In the genomic region with DNA sequence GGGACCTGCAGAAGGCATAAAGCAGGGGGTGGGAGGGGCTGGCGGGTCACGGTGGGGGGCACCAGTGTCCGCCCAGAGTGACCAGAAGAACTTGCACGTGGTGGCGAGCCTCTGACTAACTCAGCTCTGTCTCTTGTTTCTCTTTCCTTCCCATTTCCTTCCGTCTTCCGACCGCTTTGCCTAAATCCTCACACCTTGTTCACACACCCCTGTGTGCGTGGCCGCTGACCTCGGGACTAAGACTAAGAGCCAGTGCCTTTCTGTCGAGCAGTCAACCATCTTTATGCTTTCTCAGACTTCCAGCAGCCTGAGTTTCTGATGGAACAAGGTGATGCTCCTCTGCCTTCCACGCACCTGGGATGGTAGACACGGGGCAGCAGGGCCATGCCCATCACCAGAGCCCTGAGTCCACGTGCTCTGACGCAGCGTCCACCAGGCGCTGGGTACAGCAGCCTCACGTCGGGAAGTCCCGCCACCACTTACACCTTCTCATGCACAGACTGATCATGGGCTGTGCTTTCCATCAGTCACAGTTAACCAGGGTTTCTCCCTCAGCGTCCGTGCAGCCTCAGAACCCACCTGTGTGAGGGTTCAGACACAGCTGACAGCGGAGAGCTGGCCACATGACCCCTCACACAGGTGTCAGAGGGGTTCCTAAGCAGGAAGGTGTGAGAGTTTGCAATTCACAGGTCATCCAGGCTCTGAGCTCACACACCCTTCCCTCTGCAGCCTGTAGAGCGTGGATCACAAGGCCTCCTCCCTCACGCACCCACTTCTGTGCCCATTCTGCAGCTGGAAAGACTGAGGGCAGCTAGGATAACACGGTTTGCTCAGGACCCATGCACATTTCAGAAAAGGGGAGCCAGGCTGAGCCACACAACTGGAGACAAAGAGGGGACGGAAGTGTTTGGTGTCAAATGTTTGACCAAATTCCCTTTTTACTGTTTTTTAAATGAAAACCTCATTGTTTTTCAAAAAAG, we compare ENCODE assay signal across 19 cellular contexts.
"Had no signal": no experiment of that assay in that cellular context is flagged by ENCODE, and none has a peak within 500 bp of the region (broad histone marks: within the 10 kb centered on the region; RNA-seq: fewer than 3 reads in every experiment).

No MANE protein-coding gene starts in this region.

- H3K27me3 ChIP-seq: breast epithelium, esophagus muscularis mucosa, gastroesophageal sphincter had no signal

- H3K36me3 ChIP-seq: breast epithelium had no signal

- DNase-seq: activated B cell treated with CpG ODN at 0.5 μM for 24 hours; activated CD4-positive, alpha-beta T cell treated with anti-CD3 and anti-CD28 coated beads, Interleukin-2, amount 10 ng/mL, durations not matched to agents 24 days and 14 days; activated CD8-positive, alpha-beta T cell treated with anti-CD3 and anti-CD28 coated beads for 36 hours; activated naive CD4-positive, alpha-beta T cell treated with anti-CD3 and anti-CD28 coated beads for 36 hours; activated T-cell treated with anti-CD3 and anti-CD28 coated beads, Interleukin-2, amount 50 U/mL, for 1 hour; cerebellar nuclear complex; effector CD4-positive, alpha-beta T cell; mammary epithelial cell; midbrain; stimulated activated naive B cell treated with anti-CD40 and anti-IgM and Interleukin-4, amounts not matched to agents 10 μg/mL and 1 μg/mL and 100 μg/mL, for 72 hours; T-cell had no signal

- ATAC-seq: activated CD8-positive, alpha-beta T cell treated with anti-CD3 and anti-CD28 coated beads for 36 hours; activated T-helper 17 cell treated with anti-CD3 and anti-CD28 coated beads, Interleukin-2, amount 50 U/mL, for 72 hours; gastroesophageal sphincter; left cardiac atrium; sciatic nerve; stimulated activated naive B cell treated with anti-CD40 and anti-IgM and Interleukin-4, amounts not matched to agents 10 μg/mL and 1 μg/mL and 100 μg/mL, for 72 hours; T-cell had no signal

- H3K27ac ChIP-seq: breast epithelium, esophagus muscularis mucosa, gastroesophageal sphincter, SK-N-MC, thoracic aorta had no signal

- H3K4me3 ChIP-seq: breast epithelium, esophagus muscularis mucosa, gastroesophageal sphincter, SK-N-MC, thoracic aorta had no signal

- H3K9me3 ChIP-seq: breast epithelium, esophagus muscularis mucosa, gastroesophageal sphincter, thoracic aorta had no signal

- H3K4me1 ChIP-seq: breast epithelium had no signal
